Comparison of ENCODE assay signal across 1 cellular context in the genomic region with DNA sequence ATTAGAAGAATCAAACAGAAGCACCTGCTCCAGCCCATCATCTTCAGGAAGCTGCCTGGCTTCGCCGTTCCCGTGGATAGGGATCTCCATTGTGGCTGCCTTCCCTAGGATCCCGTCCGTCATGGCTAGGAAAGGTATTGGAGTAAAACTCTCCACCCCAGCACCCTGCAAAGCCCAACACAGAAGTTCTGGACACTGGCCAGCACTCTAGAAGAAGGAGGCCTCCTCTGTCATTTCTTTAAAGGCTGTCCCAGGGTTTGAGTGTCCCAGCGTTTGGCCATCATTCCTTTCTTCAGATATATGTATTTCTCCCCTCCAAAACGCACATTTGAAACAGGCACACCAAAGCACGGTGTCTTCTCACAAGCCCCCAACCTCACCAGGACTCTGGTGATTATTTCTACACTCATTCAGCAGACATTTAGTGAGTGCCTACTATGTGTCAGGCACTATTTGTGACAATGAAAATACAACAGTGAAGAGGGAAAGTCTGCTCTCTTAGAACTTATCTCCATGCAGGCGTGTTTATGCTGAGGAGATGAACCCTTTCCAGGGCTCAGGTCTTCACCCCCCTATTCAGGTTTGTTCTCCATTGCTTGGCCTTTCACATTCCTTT.
TF ChIP-seq lines count a peak whose summit lies in the region.

No MANE protein-coding gene starts in this region.

TF ChIP-seq in HepG2, 621 proteins besides CTCF, POLR2A, EP300 and RAD21:
- TF ChIP-seq ZKSCAN1 (IDR thresholded peaks at IDR 0.05; ENCODE audit: low read length): peak; percentile 56; the same call in 1 of the 2 replicates
- TF ChIP-seq KIAA2018 (CRISPR knock-in tag; IDR thresholded peaks at IDR 0.05; ENCODE audit: borderline replicate concordance): 0 out of 2 replicates have a peak, but pooled peaks have one; percentile 20
- TF ChIP-seq SOX13 (IDR thresholded peaks at IDR 0.05): no peak
- no peak for TF ChIP-seq SOX13 (CRISPR knock-in tag; conservative IDR thresholded peaks at IDR 0.05 in 1 of 2, IDR thresholded peaks at IDR 0.05 in 1 of 2)
- 0 out of 2 replicates have a peak, but pooled peaks have one; percentile 43 for TF ChIP-seq ZNF224 (CRISPR knock-in tag; IDR thresholded peaks at IDR 0.05)
- no peak for TF ChIP-seq ZNF839 (CRISPR knock-in tag; IDR thresholded peaks at IDR 0.05; ENCODE audit: borderline replicate concordance)
- TF ChIP-seq ZNF430 (CRISPR knock-in tag; IDR thresholded peaks at IDR 0.05): no peak
- TF ChIP-seq, protein P1, sequence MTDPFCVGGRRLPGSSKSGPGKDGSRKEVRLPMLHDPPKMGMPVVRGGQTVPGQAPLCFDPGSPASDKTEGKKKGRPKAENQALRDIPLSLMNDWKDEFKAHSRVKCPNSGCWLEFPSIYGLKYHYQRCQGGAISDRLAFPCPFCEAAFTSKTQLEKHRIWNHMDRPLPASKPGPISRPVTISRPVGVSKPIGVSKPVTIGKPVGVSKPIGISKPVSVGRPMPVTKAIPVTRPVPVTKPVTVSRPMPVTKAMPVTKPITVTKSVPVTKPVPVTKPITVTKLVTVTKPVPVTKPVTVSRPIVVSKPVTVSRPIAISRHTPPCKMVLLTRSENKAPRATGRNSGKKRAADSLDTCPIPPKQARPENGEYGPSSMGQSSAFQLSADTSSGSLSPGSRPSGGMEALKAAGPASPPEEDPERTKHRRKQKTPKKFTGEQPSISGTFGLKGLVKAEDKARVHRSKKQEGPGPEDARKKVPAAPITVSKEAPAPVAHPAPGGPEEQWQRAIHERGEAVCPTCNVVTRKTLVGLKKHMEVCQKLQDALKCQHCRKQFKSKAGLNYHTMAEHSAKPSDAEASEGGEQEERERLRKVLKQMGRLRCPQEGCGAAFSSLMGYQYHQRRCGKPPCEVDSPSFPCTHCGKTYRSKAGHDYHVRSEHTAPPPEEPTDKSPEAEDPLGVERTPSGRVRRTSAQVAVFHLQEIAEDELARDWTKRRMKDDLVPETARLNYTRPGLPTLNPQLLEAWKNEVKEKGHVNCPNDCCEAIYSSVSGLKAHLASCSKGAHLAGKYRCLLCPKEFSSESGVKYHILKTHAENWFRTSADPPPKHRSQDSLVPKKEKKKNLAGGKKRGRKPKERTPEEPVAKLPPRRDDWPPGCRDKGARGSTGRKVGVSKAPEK (CRISPR knock-in tag; IDR thresholded peaks at IDR 0.05; ENCODE audit: borderline replicate concordance): no peak
- TF ChIP-seq TAF15 (IDR thresholded peaks at IDR 0.05; ENCODE audit: low read depth, low read length, poor library complexity, severe bottlenecking): no peak
- TF ChIP-seq ZNF383 (CRISPR knock-in tag; IDR thresholded peaks at IDR 0.05; ENCODE audit: borderline replicate concordance): 0 out of 2 replicates have a peak, but pooled peaks have one; percentile 21
- TF ChIP-seq ZMAT5 (CRISPR knock-in tag; IDR thresholded peaks at IDR 0.05; ENCODE audit: borderline replicate concordance, low read depth): no peak
